Comparison of ENCODE assay signal across 16 cellular contexts in the genomic region with DNA sequence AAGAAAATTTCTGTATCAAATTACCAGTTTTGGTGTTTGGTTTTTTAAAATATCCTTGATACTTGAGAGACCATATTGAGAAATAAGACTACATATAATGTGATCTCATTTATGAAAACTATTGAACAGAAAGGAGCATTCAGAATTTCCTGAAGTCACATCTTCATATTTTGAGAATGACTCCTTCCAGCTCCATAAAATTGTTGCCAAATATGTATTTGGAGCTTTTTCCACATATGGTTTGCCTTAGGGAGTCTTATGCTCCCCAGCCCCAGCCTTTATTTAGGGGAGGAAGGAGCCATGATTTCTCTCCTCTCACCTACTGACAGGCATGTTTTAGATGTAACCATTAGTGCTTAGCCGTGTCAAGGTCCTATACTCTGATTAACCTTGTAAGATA.
"Had no signal": no experiment of that assay in that cellular context is flagged by ENCODE, and none has a peak within 500 bp of the region (broad histone marks: within the 10 kb centered on the region; RNA-seq: fewer than 3 reads in every experiment).

No MANE protein-coding gene starts in this region.

- H3K4me1 Mint-ChIP-seq: activated CD4-positive, alpha-beta T cell treated with anti-CD3 and anti-CD28 coated beads for 36 hours; mesothelial cell of epicardium; neural progenitor cell; T-cell had no signal

- H3K27ac Mint-ChIP-seq: activated CD4-positive, alpha-beta T cell treated with anti-CD3 and anti-CD28 coated beads for 36 hours; activated CD8-positive, alpha-beta T cell treated with anti-CD3 and anti-CD28 coated beads, Interleukin-2, amount 10 ng/mL, durations not matched to agents 7 days and 5 days; activated T-helper 1 cell treated with anti-CD3 and anti-CD28 coated beads, Interleukin-12 subunit alpha, Interleukin-12 subunit beta, Interleukin-2, Interleukin-4 antibody, amounts not matched to agents 30 ng/mL and 10 ng/mL and 1 ng/mL, durations not matched to agents 14 hours and 24 hours and 36 hours; mesothelial cell of epicardium; neural progenitor cell; T-cell had no signal

- ATAC-seq: activated CD4-positive, alpha-beta T cell treated with anti-CD3 and anti-CD28 coated beads for 36 hours; activated CD8-positive, alpha-beta T cell treated with anti-CD3 and anti-CD28 coated beads, Interleukin-2, amount 10 ng/mL, durations not matched to agents 7 days and 5 days; body of pancreas; lower lobe of right lung; pancreas; T-cell had no signal

- H3K9me3 ChIP-seq: body of pancreas, lower lobe of right lung, pancreas, stomach had no signal

- H3K36me3 ChIP-seq: lower lobe of right lung, neural progenitor cell, pancreas, stomach, WERI-Rb-1 had no signal

- H3K27me3 Mint-ChIP-seq: T-cell had no signal

- H3K27ac ChIP-seq: body of pancreas, lower lobe of right lung, neural progenitor cell, pancreas, skin epidermis, stomach, WERI-Rb-1 had no signal

- DNase-seq: activated CD4-positive, alpha-beta T cell treated with anti-CD3 and anti-CD28 coated beads for 36 hours; activated CD8-positive, alpha-beta T cell treated with anti-CD3 and anti-CD28 coated beads, Interleukin-2, amount 10 ng/mL, durations not matched to agents 7 days and 5 days; activated naive CD4-positive, alpha-beta T cell treated with Interleukin-2 at 50 U/mL for 16 hours; body of pancreas; hippocampal formation; lower lobe of right lung; pancreas; stimulated activated CD4-positive, alpha-beta T cell treated with anti-CD3 and anti-CD28 coated beads, Interleukin-4, amount 100 ng/mL, for 4 hours; stomach; T-cell; T1000; WERI-Rb-1 had no signal

- H3K36me3 Mint-ChIP-seq: mesothelial cell of epicardium, neural progenitor cell, T-cell had no signal

- H3K4me3 ChIP-seq: body of pancreas, lower lobe of right lung, neural progenitor cell, pancreas, skin epidermis, stomach had no signal

- H3K4me3 Mint-ChIP-seq: activated CD4-positive, alpha-beta T cell treated with anti-CD3 and anti-CD28 coated beads for 36 hours; activated CD8-positive, alpha-beta T cell treated with anti-CD3 and anti-CD28 coated beads, Interleukin-2, amount 10 ng/mL, durations not matched to agents 7 days and 5 days; activated T-helper 1 cell treated with anti-CD3 and anti-CD28 coated beads, Interleukin-12 subunit alpha, Interleukin-12 subunit beta, Interleukin-2, Interleukin-4 antibody, amounts not matched to agents 30 ng/mL and 10 ng/mL and 1 ng/mL, durations not matched to agents 14 hours and 24 hours and 36 hours; mesothelial cell of epicardium; neural progenitor cell; T-cell had no signal

- H3K27me3 ChIP-seq: body of pancreas, neural progenitor cell, pancreas, stomach had no signal

- FAIRE-seq: pancreas had no signal

- H3K4me1 ChIP-seq: body of pancreas, lower lobe of right lung, neural progenitor cell, pancreas, stomach had no signal
